In the genomic region with DNA sequence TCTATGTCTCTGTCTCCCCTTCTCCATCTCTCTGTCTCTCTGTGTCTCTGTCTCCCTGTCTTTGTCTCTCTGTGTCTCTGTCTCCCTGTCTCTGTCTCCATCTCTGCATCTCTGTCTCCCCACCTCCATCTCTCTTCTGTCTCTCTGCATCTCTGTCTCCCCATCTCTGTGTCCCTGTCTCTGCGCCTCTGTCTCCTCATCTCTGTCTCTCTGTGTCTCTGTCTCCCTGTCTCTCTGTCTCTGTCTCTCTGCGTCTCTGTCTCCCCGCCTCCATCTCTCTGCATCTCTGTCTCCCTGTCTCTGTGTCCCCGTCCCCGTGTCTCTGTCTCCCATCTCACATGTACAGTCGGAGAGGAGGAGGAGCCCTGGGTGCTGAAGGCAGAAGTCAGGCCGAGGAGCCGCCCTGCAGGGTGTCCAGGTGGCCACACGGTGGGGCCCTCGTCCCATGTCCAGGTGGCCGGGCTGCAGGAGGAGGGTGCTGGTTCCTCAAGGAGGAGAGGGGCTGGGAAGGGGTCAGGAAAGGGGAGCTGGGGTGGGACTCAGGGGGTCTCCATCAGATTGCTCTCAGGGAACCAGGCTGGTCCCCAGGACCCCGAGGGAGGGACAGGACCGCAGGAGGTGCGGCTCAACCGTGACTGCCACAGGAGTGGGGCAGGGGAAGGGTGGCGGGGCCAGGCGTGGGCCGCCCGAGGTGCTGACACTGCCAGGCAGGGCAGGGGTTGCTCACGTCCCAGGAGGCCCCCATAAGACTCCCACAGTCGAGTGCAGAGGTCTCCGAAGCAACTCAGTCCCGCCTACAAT, we compare ENCODE assay signal across 7 cellular contexts. TPM values are rescaled to one million over a fixed set of nuclear protein-coding genes. Genes with fewer than 3 reads are reported as not detected.
DNase-seq lines count a peak whose midpoint lies in the region; ATAC-seq, FAIRE-seq and TF ChIP-seq lines count a peak whose summit lies in the region.

No MANE protein-coding gene starts in this region.

- no peak overlapping the region for H3K4me2 ChIP-seq in GM12878 (ENCODE audit: control insufficient read depth, insufficient read depth)

- no peaks in the 10 kb centered on the region for H3K4me1 ChIP-seq in GM12878 (ENCODE audit: control insufficient read depth, insufficient read depth, low read length)

- ATAC-seq in GM12878: peak; percentile 95
- no peak for ATAC-seq in GM21528 (IDR thresholded peaks at IDR 0.05; ENCODE audit: low FRiP score, unreplicated experiment)

- no TSS peak for BruUV-seq in GM12878 (replicated peaks; lab: Mats Ljungman, UMichigan)

- TF ChIP-seq EP300 in GM12878 (IDR thresholded peaks at IDR 0.05; ENCODE audit: borderline replicate concordance in 1 of 2, control insufficient read depth in 1 of 2, low read depth in 2 of 2, low read length in 2 of 2): no peak

- H3K4me3 ChIP-seq in GM12878: no peak overlapping the region

- H3K27me3 ChIP-seq in GM12878 (replicated peaks in 1 of 2; ENCODE audit: control insufficient read depth in 2 of 2, insufficient read depth in 2 of 2, low read length in 1 of 2): no peaks in the 10 kb centered on the region; a peak in 1 of 4 replicates

- intact Hi-C loops in GM12878 (cut with micrococcal nuclease; ENCODE audit: unreplicated experiment): loop anchor here (1.0 to 10.0 kb wide), 3 partner anchors 100 to 338 kb away; no protein-coding TSS in a partner anchor

- in situ Hi-C loops in GM12878 (cut with MboI): no loop called here

- RAD21 ChIA-PET in GM12878 (lab: Charles Lee; ENCODE audit: unreplicated experiment): interaction anchor here (2.0 kb wide), 1 partner anchor 223 kb away, joined by 9 read pairs; no protein-coding TSS in a partner anchor

- FAIRE-seq in GM18507 (lab: Jason Lieb, UNC) (peak; percentile 72), GM12878 (lab: Jason Lieb, UNC) (no peak)

- H3K79me2 ChIP-seq in GM12878 (ENCODE audit: control insufficient read depth, insufficient read depth, low read length): no peaks in the 10 kb centered on the region

- DNase-seq in GM18507 (ENCODE audit: extremely low spot score, insufficient read length, low read depth) (peak; percentile 50), NCI-H1930 (lab: John Stamatoyannopoulos, UW) (peak; percentile 76 to 77), UCSD-AML1 (lab: John Stamatoyannopoulos, UW; ENCODE audit: unreplicated experiment) (peak; percentile 75), GM12878 (ENCODE audit: low read depth, low spot score) (no peak), iPS-NIHi11 (ENCODE audit: low spot score) (peak; percentile 91)
- DNase-seq in stimulated activated CD4-positive, alpha-beta T cell treated with anti-CD3 and anti-CD28 coated beads, Interleukin-15, amount 100 ng/mL, for 1 hour (ENCODE audit: low read depth in 1 of 2, low spot score in 1 of 2): peak; percentile 31 to 60

- H4K20me1 ChIP-seq in GM12878 (ENCODE audit: control insufficient read depth, insufficient read depth): no peaks in the 10 kb centered on the region

- no peak overlapping the region for H3K9ac ChIP-seq in GM12878 (ENCODE audit: control insufficient read depth, insufficient read depth, low read length)

- 22% methylated on average over 21 of the region's 23 CpGs for WGBS in GM12878 (ENCODE audit: insufficient coverage, insufficient replicate concordance, low lambda C conversion rate, missing lambda C conversion rate)

- H3K9me3 ChIP-seq in GM12878 (replicated peaks; ENCODE audit: control insufficient read depth, insufficient read depth, low read length): no peaks in the 10 kb centered on the region

- peak; percentile 78 to 86 (median 85) for TF ChIP-seq CTCF in GM12878 (IDR thresholded peaks at IDR 0.05 in 2 of 3, conservative IDR thresholded peaks at IDR 0.05 in 1 of 3; ENCODE audit: control insufficient read depth in 2 of 3, extremely low read depth in 1 of 3, insufficient read depth in 1 of 3, low read depth in 3 of 3, low read length in 3 of 3)

- CTCF ChIA-PET in GM12878 (lab: Yijun Ruan, JAX): interaction anchor here (0.7 to 1.2 kb wide), 3 partner anchors 159 to 678 kb away, joined by 3 to 6 read pairs (median 3); no protein-coding TSS in a partner anchor

- SMC1A ChIA-PET in GM12878 (lab: Charles Lee; ENCODE audit: uncharacterized antibody, unreplicated experiment): no interaction called here

- no peak overlapping the region for H3K27ac ChIP-seq in GM12878 (ENCODE audit: control insufficient read depth, insufficient read depth)

- POLR2A ChIA-PET in GM12878 (lab: Charles Lee): no interaction called here

- H3K36me3 ChIP-seq in GM12878 (ENCODE audit: control insufficient read depth in 2 of 2, insufficient read depth in 2 of 2, low read length in 1 of 2): no peaks in the 10 kb centered on the region

- no peak for TF ChIP-seq POLR2A in GM12878 (IDR thresholded peaks at IDR 0.05; ENCODE audit: low read depth, low read length)

- peak; percentile 87 for TF ChIP-seq RAD21 in GM12878 (IDR thresholded peaks at IDR 0.05; ENCODE audit: insufficient read depth, low read depth, low read length)

- no peak overlapping the region for H2AFZ ChIP-seq in GM12878 (ENCODE audit: control insufficient read depth, low read depth, low read length)

TF ChIP-seq in GM12878, 131 proteins besides CTCF, POLR2A, EP300 and RAD21:
- TF ChIP-seq SMC3 (IDR thresholded peaks at IDR 0.05; ENCODE audit: borderline replicate concordance, low read length) (peak; percentile 72), TCF3 (IDR thresholded peaks at IDR 0.05; ENCODE audit: borderline replicate concordance, insufficient read depth, low read depth, low read length) (0 out of 2 replicates have a peak, but pooled peaks have one; percentile 26), NFXL1 (IDR thresholded peaks at IDR 0.05; ENCODE audit: borderline replicate concordance) (no peak), HDGF (IDR thresholded peaks at IDR 0.05) (peak; percentile 41; the same call in 1 of the 2 replicates)

RNA-seq across cellular contexts. Expression of a gene that starts 25.6 kb away (rescaled TPM):
- total RNA-seq in GM12878 (2013; cell fraction: nucleolus; rRNA removed): not detected in 2 replicates
- total RNA-seq in GM12878 (2014; rRNA removed): not detected in 2 replicates
- total RNA-seq in GM12878 (2014; rRNA removed; fragmentation: Illumina TruSeq; extraction: Trizol): not detected in 2 replicates
- not detected in 2 replicates for total RNA-seq in GM12878 (2021)
- not detected for polyA plus RNA-seq in GM12878 (2011; ENCODE audit: low read depth)
- polyA plus RNA-seq in GM12878 (2011; rRNA removed): not detected in 2 replicates
- polyA plus RNA-seq in GM12878 (2011; cell fraction: cytosol; rRNA removed): not detected in 2 replicates
- not detected in 2 replicates for polyA plus RNA-seq in GM12878 (2011; cell fraction: nucleus; rRNA removed)
- not detected in 2 replicates for polyA plus RNA-seq in GM12878 (2012)
- polyA plus RNA-seq in GM12878 (2014; fragmentation: Illumina TruSeq; extraction: Trizol): not detected in 2 replicates
- polyA plus RNA-seq in GM12878 (2014; fragmentation: Nextera tagmentation; extraction: Ambion mirVana): not detected
- not detected in 2 replicates for polyA plus RNA-seq in GM12878 (2014; rRNA removed)
- polyA plus RNA-seq in GM12878 (2016; fragmentation: Nextera tagmentation; extraction: Ambion mirVana): not detected
- polyA minus RNA-seq in GM12878 (2011; rRNA and poly(A)+ RNA removed): not detected in 2 replicates
- not detected in 2 replicates for polyA minus RNA-seq in GM12878 (2011; cell fraction: cytosol; rRNA and poly(A)+ RNA removed)
- not detected in 2 replicates for polyA minus RNA-seq in GM12878 (2011; cell fraction: nucleus; rRNA and poly(A)+ RNA removed)

RNA-seq across cellular contexts. Expression of a gene that starts 36.2 kb away (rescaled TPM):
- not detected in 2 replicates for total RNA-seq in GM12878 (2013; cell fraction: nucleolus; rRNA removed)
- not detected in 2 replicates for total RNA-seq in GM12878 (2014; rRNA removed)
- not detected in 2 replicates for total RNA-seq in GM12878 (2014; rRNA removed; fragmentation: Illumina TruSeq; extraction: Trizol)
- not detected in 2 replicates for total RNA-seq in GM12878 (2021)
- polyA plus RNA-seq in GM12878 (2011; ENCODE audit: low read depth): not detected
- not detected in 2 replicates for polyA plus RNA-seq in GM12878 (2011; rRNA removed)
- not detected in 2 replicates for polyA plus RNA-seq in GM12878 (2011; cell fraction: cytosol; rRNA removed)
- polyA plus RNA-seq in GM12878 (2011; cell fraction: nucleus; rRNA removed): not detected in 2 replicates
- not detected in 2 replicates for polyA plus RNA-seq in GM12878 (2012)
- not detected in 2 replicates for polyA plus RNA-seq in GM12878 (2014; fragmentation: Illumina TruSeq; extraction: Trizol)
- not detected for polyA plus RNA-seq in GM12878 (2014; fragmentation: Nextera tagmentation; extraction: Ambion mirVana)
- not detected in 2 replicates for polyA plus RNA-seq in GM12878 (2014; rRNA removed)
- not detected for polyA plus RNA-seq in GM12878 (2016; fragmentation: Nextera tagmentation; extraction: Ambion mirVana)
- not detected in 2 replicates for polyA minus RNA-seq in GM12878 (2011; rRNA and poly(A)+ RNA removed)
- not detected in 2 replicates for polyA minus RNA-seq in GM12878 (2011; cell fraction: cytosol; rRNA and poly(A)+ RNA removed)
- not detected in 2 replicates for polyA minus RNA-seq in GM12878 (2011; cell fraction: nucleus; rRNA and poly(A)+ RNA removed)

RNA-seq across cellular contexts. Expression of a gene that starts 58.0 kb away (rescaled TPM):
- total RNA-seq in GM12878 (2013; cell fraction: nucleolus; rRNA removed): not detected in 2 replicates
- total RNA-seq in GM12878 (2014; rRNA removed) (not detected in 2 replicates), GM12878 (2014; rRNA removed; fragmentation: Illumina TruSeq; extraction: Trizol) (not detected in 2 replicates), GM12878 (2021) (0.35 and 0.41 TPM in 2 replicates)
- polyA plus RNA-seq in GM12878 (2011; ENCODE audit: low read depth): not detected
- polyA plus RNA-seq in GM12878 (2011; rRNA removed) (0.03 TPM in 1 of 2 replicates, not detected in the other), GM12878 (2014; fragmentation: Illumina TruSeq; extraction: Trizol) (not detected in 2 replicates), GM12878 (2014; fragmentation: Nextera tagmentation; extraction: Ambion mirVana) (not detected), GM12878 (2014; rRNA removed) (not detected in 2 replicates), GM12878 (2016; fragmentation: Nextera tagmentation; extraction: Ambion mirVana) (not detected)
- 0.02 TPM in 1 of 2 replicates, not detected in the other for polyA plus RNA-seq in GM12878 (2011; cell fraction: cytosol; rRNA removed)
- 0.04 TPM in 1 of 2 replicates, not detected in the other for polyA plus RNA-seq in GM12878 (2011; cell fraction: nucleus; rRNA removed)
- polyA plus RNA-seq in GM12878 (2012): not detected in 2 replicates
- 0.21 TPM in 1 of 2 replicates, not detected in the other for polyA minus RNA-seq in GM12878 (2011; rRNA and poly(A)+ RNA removed)
- not detected in 2 replicates for polyA minus RNA-seq in GM12878 (2011; cell fraction: cytosol; rRNA and poly(A)+ RNA removed)
- polyA minus RNA-seq in GM12878 (2011; cell fraction: nucleus; rRNA and poly(A)+ RNA removed): not detected in 2 replicates
